9 cellular contexts compared by ENCODE assay signal in the genomic region with DNA sequence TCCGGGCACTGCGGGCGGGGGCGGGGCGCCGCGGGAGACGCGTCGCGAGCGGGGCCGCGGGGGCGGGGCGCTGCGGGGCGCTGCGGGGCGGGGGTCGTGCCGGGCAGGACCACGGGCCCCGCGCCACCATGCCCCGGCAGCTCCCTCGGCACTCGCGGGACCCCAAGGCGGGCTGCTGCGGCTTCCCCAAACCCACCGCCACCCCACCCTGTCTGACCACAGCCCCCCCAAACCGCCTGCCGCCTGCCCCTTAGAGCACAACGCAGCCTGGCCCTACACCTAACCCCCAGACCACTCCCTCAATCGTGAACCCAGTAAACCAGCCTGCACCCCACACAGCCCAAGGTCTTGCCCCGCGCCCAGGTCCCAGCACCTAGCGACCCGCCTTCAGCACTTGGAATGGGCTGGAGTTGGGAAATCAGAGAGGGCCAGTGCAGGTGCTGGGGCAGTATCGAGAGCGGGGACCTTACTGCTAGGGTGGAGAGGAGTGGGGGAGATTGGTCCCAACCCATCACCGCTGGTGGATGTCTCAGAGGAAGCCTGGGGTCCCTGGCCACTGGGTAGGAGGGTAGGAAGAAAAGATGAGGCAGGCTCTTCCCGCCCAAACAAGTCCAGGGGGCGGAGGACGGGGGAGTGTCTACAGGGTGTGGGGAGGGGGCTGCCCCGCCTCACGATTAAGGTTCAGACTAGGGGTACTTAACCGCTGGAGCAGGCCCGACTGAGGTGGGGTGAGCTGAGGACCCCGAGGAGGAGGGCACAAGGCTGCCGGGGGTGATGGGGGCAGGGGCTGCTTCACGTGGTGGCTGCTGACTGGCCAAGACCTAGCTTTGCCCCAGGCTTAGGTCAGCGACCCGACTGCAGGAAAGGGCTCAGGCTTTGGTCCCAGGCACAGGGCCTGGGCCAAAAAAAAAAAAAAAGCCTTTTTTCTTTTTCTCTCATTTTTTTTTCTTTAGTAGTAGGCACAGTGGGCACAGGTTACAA. TPM values are rescaled to one million over a fixed set of nuclear protein-coding genes. Genes with fewer than 3 reads are reported as not detected.
DNase-seq lines count a peak whose midpoint lies in the region; ATAC-seq, FAIRE-seq and TF ChIP-seq lines count a peak whose summit lies in the region.
"Had no signal": no experiment of that assay in that cellular context is flagged by ENCODE, and none has a peak within 500 bp of the region (broad histone marks: within the 10 kb centered on the region; RNA-seq: fewer than 3 reads in every experiment).

No MANE protein-coding gene starts in this region.

- CTCF ChIA-PET in SK-N-SH (lab: Yijun Ruan, JAX) = interaction anchor here (0.6 to 9.4 kb wide), 6 partner anchors 10 to 69 kb away, joined by 3 to 98 read pairs (median 6); a partner anchor contains a TSS
- CTCF ChIA-PET in endothelial cell of umbilical vein (lab: Charles Lee) = no interaction called here

- dilution Hi-C loops in endothelial cell of umbilical vein (cut with MboI; ENCODE audit: extremely low pct_ligation_motif_present, low sequenced_read_pairs) = no loop called here

- H3K4me1 ChIP-seq in SK-N-SH (ENCODE audit: control insufficient read depth in 1 of 2, insufficient read depth in 2 of 2, low read depth in 1 of 2, low read length in 1 of 2) = peaks cover 25 to 29% of the 10 kb centered on the region in 2 experiments; a peak in 3 of 4 replicates
- H3K4me1 ChIP-seq in endothelial cell of umbilical vein (ENCODE audit: control insufficient read depth, extremely low read depth, insufficient read depth, low read length) = peaks cover 20% of the 10 kb centered on the region

- ATAC-seq in naive thymus-derived CD8-positive, alpha-beta T cell = peak; percentile 15 to 39
- ATAC-seq in HG03159 (IDR thresholded peaks at IDR 0.05; ENCODE audit: unreplicated experiment) (no peak), HG02884 (IDR thresholded peaks at IDR 0.05; ENCODE audit: unreplicated experiment) (no peak)

- peak overlapping the region; percentile 77 for H3K4me2 ChIP-seq in SK-N-SH
- peak overlapping the region; percentile 51 for H3K4me2 ChIP-seq in endothelial cell of umbilical vein (ENCODE audit: insufficient read depth, low read length)

- no peak for TF ChIP-seq POLR2A in endothelial cell of umbilical vein (IDR thresholded peaks at IDR 0.05; ENCODE audit: low read depth, low read length)

- H4K20me1 ChIP-seq in SK-N-SH (ENCODE audit: insufficient read depth) (no peaks in the 10 kb centered on the region), endothelial cell of umbilical vein (replicated peaks; ENCODE audit: control insufficient read depth, extremely low read depth, insufficient read depth, low read length) (no peaks in the 10 kb centered on the region)

- FAIRE-seq in endothelial cell of umbilical vein (lab: Jason Lieb, UNC) = peak; percentile 21

- peaks cover 31 to 65% (median 64%) of the 10 kb centered on the region in 4 donors for H3K4me1 Mint-ChIP-seq in naive thymus-derived CD8-positive, alpha-beta T cell

- H3K4me3 Mint-ChIP-seq in naive thymus-derived CD8-positive, alpha-beta T cell = peak overlapping the region; percentile 85 to 94 (median 88)

- no TSS peak for BruUV-seq in endothelial cell of umbilical vein (replicated peaks; lab: Mats Ljungman, UMichigan)

- H3K27me3 Mint-ChIP-seq in naive thymus-derived CD8-positive, alpha-beta T cell = no peaks in the 10 kb centered on the region

- H3K27ac ChIP-seq in SK-N-SH (ENCODE audit: low read depth in 2 of 2, low read length in 1 of 2) (peak overlapping the region; percentile 66 to 79), endothelial cell of umbilical vein (ENCODE audit: insufficient read depth, low read depth, low read length) (peak overlapping the region; percentile 48)

- intact Hi-C loops in endothelial cell of umbilical vein (cut with micrococcal nuclease) = loop anchor here (1.0 kb wide), 1 partner anchor 10 kb away; no protein-coding TSS in a partner anchor

- peaks cover 38% of the 10 kb centered on the region for H3K79me2 ChIP-seq in SK-N-SH (ENCODE audit: insufficient read depth)
- peaks cover 20% of the 10 kb centered on the region for H3K79me2 ChIP-seq in endothelial cell of umbilical vein (ENCODE audit: control insufficient read depth, insufficient read depth, low read length)

- H3K27me3 ChIP-seq in SK-N-SH (ENCODE audit: insufficient read depth) (no peaks in the 10 kb centered on the region), endothelial cell of umbilical vein (ENCODE audit: control insufficient read depth in 2 of 2, insufficient read depth in 2 of 2, low read length in 2 of 2) (no peaks in the 10 kb centered on the region)

- 22% methylated on average over 20 of the region's 55 CpGs for WGBS in SK-N-SH (ENCODE audit: low lambda C conversion rate)

- peak overlapping the region; percentile 98 for H2AFZ ChIP-seq in SK-N-SH (ENCODE audit: low read depth)
- peak overlapping the region; percentile 91 for H2AFZ ChIP-seq in endothelial cell of umbilical vein (ENCODE audit: low read depth, low read length)

- no peak for TF ChIP-seq CTCF in SK-N-SH (IDR thresholded peaks at IDR 0.05)
- no peak for TF ChIP-seq CTCF in endothelial cell of umbilical vein (IDR thresholded peaks at IDR 0.05; ENCODE audit: extremely low read depth in 1 of 2, insufficient read depth in 1 of 2, low read depth in 1 of 2, low read length in 2 of 2)

- POLR2A ChIA-PET in SK-N-SH (lab: Yijun Ruan, JAX) (interaction anchor here (0.7 to 1.8 kb wide), 4 partner anchors 10 to 41 kb away, joined by 3 to 36 read pairs (median 4); no protein-coding TSS in a partner anchor), endothelial cell of umbilical vein (lab: Charles Lee) (interaction anchor here (1.9 kb wide), 1 partner anchor 10 kb away, joined by 8 read pairs; no protein-coding TSS in a partner anchor)
- POLR2A ChIA-PET in naive thymus-derived CD8-positive, alpha-beta T cell (lab: Charles Lee) = interaction anchor here (0.7 to 41.9 kb wide), 23 partner anchors 9 to 477 kb away, joined by 3 to 1171 read pairs (median 5); a partner anchor contains a TSS

- TF ChIP-seq EP300 in SK-N-SH (IDR thresholded peaks at IDR 0.05; ENCODE audit: borderline replicate concordance in 1 of 2, low read depth in 1 of 2, low read length in 1 of 2) = no peak

- H3K36me3 ChIP-seq in SK-N-SH (replicated peaks in 1 of 2; ENCODE audit: control insufficient read depth in 1 of 2, insufficient read depth in 2 of 2, low read length in 1 of 2) (peaks cover 9 to 23% of the 10 kb centered on the region in 2 experiments), endothelial cell of umbilical vein (ENCODE audit: control insufficient read depth in 2 of 2, extremely low read depth in 1 of 2, insufficient read depth in 2 of 2, low read length in 2 of 2) (peaks cover 2 to 7% of the 10 kb centered on the region in 2 experiments)

- H3K9me1 ChIP-seq in endothelial cell of umbilical vein (replicated peaks; ENCODE audit: control insufficient read depth, extremely low read depth, insufficient read depth, low read length) = no peaks in the 10 kb centered on the region

- no peaks in the 10 kb centered on the region for H3K9me3 Mint-ChIP-seq in naive thymus-derived CD8-positive, alpha-beta T cell

- H3K4me3 ChIP-seq in SK-N-SH (ENCODE audit: low read depth in 2 of 2, low read length in 1 of 2) = peak overlapping the region; percentile 64 to 88
- H3K4me3 ChIP-seq in endothelial cell of umbilical vein (replicated peaks in 1 of 3; ENCODE audit: insufficient read depth in 1 of 3, low read depth in 1 of 3, low read length in 3 of 3) = peak overlapping the region; percentile 3 to 99 (median 40)

- H3K9me2 ChIP-seq in SK-N-SH = no peaks in the 10 kb centered on the region

- peak overlapping the region; percentile 95 to 99 (median 98) for H3K27ac Mint-ChIP-seq in naive thymus-derived CD8-positive, alpha-beta T cell

- peak; percentile 38 for DNase-seq in stimulated activated CD4-positive, alpha-beta T cell treated with anti-CD3 and anti-CD28 coated beads, Interleukin-15, amount 100 ng/mL, for 24 hours
- DNase-seq in stimulated activated CD4-positive, alpha-beta T cell treated with anti-CD3 and anti-CD28 coated beads, Interleukin-12 subunit alpha, Interleukin-12 subunit beta, amount 100 ng/mL, for 4 hours = no peak
- DNase-seq in SK-N-SH = peak; percentile 93
- DNase-seq in endothelial cell of umbilical vein (ENCODE audit: low read depth, low spot score) = peak; percentile 29
- DNase-seq in naive thymus-derived CD8-positive, alpha-beta T cell = peak in 1 of 10 donors; percentile 67
- no peak for DNase-seq in SIG-M5 (lab: John Stamatoyannopoulos, UW)

- H3F3A ChIP-seq in SK-N-SH (replicated peaks; ENCODE audit: insufficient read depth) = peaks cover 41% of the 10 kb centered on the region

- peak overlapping the region; percentile 100 for H3K9ac ChIP-seq in SK-N-SH
- peak overlapping the region; percentile 99 for H3K9ac ChIP-seq in endothelial cell of umbilical vein (replicated peaks; ENCODE audit: extremely low read depth, insufficient read depth, low read length)

- no peaks in the 10 kb centered on the region for H3K9me3 ChIP-seq in SK-N-SH
- no peaks in the 10 kb centered on the region for H3K9me3 ChIP-seq in endothelial cell of umbilical vein (replicated peaks; ENCODE audit: control insufficient read depth, insufficient read depth, low read length)

- peaks cover 3 to 32% (median 14%) of the 10 kb centered on the region in 3 donors for H3K36me3 Mint-ChIP-seq in naive thymus-derived CD8-positive, alpha-beta T cell

- TF ChIP-seq RAD21 in SK-N-SH (IDR thresholded peaks at IDR 0.05; ENCODE audit: low read length) = no peak

RNA-seq across cellular contexts. Expression of a gene that starts 0.5 kb away (rescaled TPM):
- 42.0 and 43.4 TPM in 2 replicates for polyA plus RNA-seq in SK-N-SH (2012; rRNA removed)
- 39.1 and 45.5 TPM in 2 replicates for polyA plus RNA-seq in SK-N-SH (2012; cell fraction: cytosol; rRNA removed)
- polyA plus RNA-seq in SK-N-SH (2012; cell fraction: nucleus; rRNA removed) = 81.4 and 130 TPM in 2 replicates
- total RNA-seq in endothelial cell of umbilical vein = 31.7 and 35.9 TPM in 2 replicates
- 28.7 and 38.0 TPM in 2 replicates for polyA plus RNA-seq in endothelial cell of umbilical vein
- 28.5 and 29.9 TPM in 2 replicates for polyA plus RNA-seq in endothelial cell of umbilical vein (2011; cell fraction: cytosol; rRNA removed)
- 40.8 and 49.0 TPM in 2 replicates for polyA plus RNA-seq in endothelial cell of umbilical vein (2011; cell fraction: nucleus; rRNA removed)
- polyA plus RNA-seq in endothelial cell of umbilical vein (2012) = 26.6 and 29.8 TPM in 2 replicates
- polyA minus RNA-seq in endothelial cell of umbilical vein = 14.1 and 18.6 TPM in 2 replicates
- 4.8 TPM for polyA minus RNA-seq in endothelial cell of umbilical vein (2011; cell fraction: cytosol; rRNA and poly(A)+ RNA removed)
- polyA minus RNA-seq in endothelial cell of umbilical vein (2011; cell fraction: nucleus; rRNA and poly(A)+ RNA removed) = 12.2 and 14.6 TPM in 2 replicates
- total RNA-seq in naive thymus-derived CD8-positive, alpha-beta T cell = 100 to 1,000 TPM; 219 to 238 TPM
- polyA plus RNA-seq in naive thymus-derived CD8-positive, alpha-beta T cell = 10 to 100 TPM; 50.4 to 84.2 (median 64.4) TPM

RNA-seq across cellular contexts. Expression of a gene that starts 11.1 kb away (rescaled TPM):
- 32.7 and 56.8 TPM in 2 replicates for polyA plus RNA-seq in SK-N-SH (2012; rRNA removed)
- polyA plus RNA-seq in SK-N-SH (2012; cell fraction: cytosol; rRNA removed) = 2.7 and 4.0 TPM in 2 replicates
- polyA plus RNA-seq in SK-N-SH (2012; cell fraction: nucleus; rRNA removed) = 201 and 297 TPM in 2 replicates
- 32.1 and 36.5 TPM in 2 replicates for total RNA-seq in endothelial cell of umbilical vein
- 12.1 and 13.6 TPM in 2 replicates for polyA plus RNA-seq in endothelial cell of umbilical vein
- 4.5 and 8.9 TPM in 2 replicates for polyA plus RNA-seq in endothelial cell of umbilical vein (2011; cell fraction: cytosol; rRNA removed)
- 62.6 and 82.7 TPM in 2 replicates for polyA plus RNA-seq in endothelial cell of umbilical vein (2011; cell fraction: nucleus; rRNA removed)
- 11.4 and 13.3 TPM in 2 replicates for polyA plus RNA-seq in endothelial cell of umbilical vein (2012)
- polyA minus RNA-seq in endothelial cell of umbilical vein = 22.8 and 40.7 TPM in 2 replicates
- polyA minus RNA-seq in endothelial cell of umbilical vein (2011; cell fraction: cytosol; rRNA and poly(A)+ RNA removed) = 12.3 TPM
- polyA minus RNA-seq in endothelial cell of umbilical vein (2011; cell fraction: nucleus; rRNA and poly(A)+ RNA removed) = 49.0 and 77.9 TPM in 2 replicates
- 100 to 1,000 TPM; 148 to 153 TPM for total RNA-seq in naive thymus-derived CD8-positive, alpha-beta T cell
- 10 to 100 TPM in 2 of 3 donors, 1 to 10 TPM in 1; 6.1 to 11.4 (median 10.7) TPM for polyA plus RNA-seq in naive thymus-derived CD8-positive, alpha-beta T cell

RNA-seq across cellular contexts. Expression of a gene that starts 12.9 kb away (rescaled TPM):
- polyA plus RNA-seq in SK-N-SH (2012; rRNA removed) (18.6 and 19.2 TPM in 2 replicates), endothelial cell of umbilical vein (31.6 and 36.9 TPM in 2 replicates)
- polyA plus RNA-seq in SK-N-SH (2012; cell fraction: cytosol; rRNA removed) = 16.7 and 17.7 TPM in 2 replicates
- polyA plus RNA-seq in SK-N-SH (2012; cell fraction: nucleus; rRNA removed) = 16.7 and 21.4 TPM in 2 replicates
- total RNA-seq in endothelial cell of umbilical vein = 20.0 and 20.4 TPM in 2 replicates
- 19.7 and 20.9 TPM in 2 replicates for polyA plus RNA-seq in endothelial cell of umbilical vein (2011; cell fraction: cytosol; rRNA removed)
- polyA plus RNA-seq in endothelial cell of umbilical vein (2011; cell fraction: nucleus; rRNA removed) = 13.5 and 14.4 TPM in 2 replicates
- polyA plus RNA-seq in endothelial cell of umbilical vein (2012) = 15.9 and 18.3 TPM in 2 replicates
- polyA minus RNA-seq in endothelial cell of umbilical vein = 80.7 and 114 TPM in 2 replicates
- 29.3 TPM for polyA minus RNA-seq in endothelial cell of umbilical vein (2011; cell fraction: cytosol; rRNA and poly(A)+ RNA removed)
- 65.0 and 76.3 TPM in 2 replicates for polyA minus RNA-seq in endothelial cell of umbilical vein (2011; cell fraction: nucleus; rRNA and poly(A)+ RNA removed)
- 10 to 100 TPM; 17.2 to 19.4 TPM for total RNA-seq in naive thymus-derived CD8-positive, alpha-beta T cell
- 10 to 100 TPM; 36.4 to 55.3 (median 41.9) TPM for polyA plus RNA-seq in naive thymus-derived CD8-positive, alpha-beta T cell

RNA-seq across cellular contexts. Expression of a gene that starts 26.7 kb away (rescaled TPM):
- polyA plus RNA-seq in SK-N-SH (2012; rRNA removed) (3.7 and 4.3 TPM in 2 replicates), endothelial cell of umbilical vein (8.0 and 9.7 TPM in 2 replicates)
- 2.1 and 3.5 TPM in 2 replicates for polyA plus RNA-seq in SK-N-SH (2012; cell fraction: cytosol; rRNA removed)
- 2.9 and 3.5 TPM in 2 replicates for polyA plus RNA-seq in SK-N-SH (2012; cell fraction: nucleus; rRNA removed)
- total RNA-seq in endothelial cell of umbilical vein = 8.3 and 9.0 TPM in 2 replicates
- polyA plus RNA-seq in endothelial cell of umbilical vein (2011; cell fraction: cytosol; rRNA removed) = 4.8 and 6.6 TPM in 2 replicates
- polyA plus RNA-seq in endothelial cell of umbilical vein (2011; cell fraction: nucleus; rRNA removed) = 2.5 and 2.8 TPM in 2 replicates
- 3.7 and 4.4 TPM in 2 replicates for polyA plus RNA-seq in endothelial cell of umbilical vein (2012)
- polyA minus RNA-seq in endothelial cell of umbilical vein = 3.1 and 4.6 TPM in 2 replicates
- polyA minus RNA-seq in endothelial cell of umbilical vein (2011; cell fraction: cytosol; rRNA and poly(A)+ RNA removed) = 8.5 TPM
- 1.0 and 2.1 TPM in 2 replicates for polyA minus RNA-seq in endothelial cell of umbilical vein (2011; cell fraction: nucleus; rRNA and poly(A)+ RNA removed)
- total RNA-seq in naive thymus-derived CD8-positive, alpha-beta T cell = 10 to 100 TPM; 15.1 to 15.5 TPM
- 10 to 100 TPM; 16.1 to 22.6 (median 16.9) TPM for polyA plus RNA-seq in naive thymus-derived CD8-positive, alpha-beta T cell

RNA-seq across cellular contexts. Expression of a gene that starts 39.4 kb away (rescaled TPM):
- 0.71 and 1.2 TPM in 2 replicates for polyA plus RNA-seq in SK-N-SH (2012; rRNA removed)
- polyA plus RNA-seq in SK-N-SH (2012; cell fraction: cytosol; rRNA removed) = 0.42 and 0.67 TPM in 2 replicates
- polyA plus RNA-seq in SK-N-SH (2012; cell fraction: nucleus; rRNA removed) = 7.3 and 13.8 TPM in 2 replicates
- 0.51 TPM in 1 of 2 replicates, not detected in the other for total RNA-seq in endothelial cell of umbilical vein
- 0.19 and 0.33 TPM in 2 replicates for polyA plus RNA-seq in endothelial cell of umbilical vein
- not detected in 2 replicates for polyA plus RNA-seq in endothelial cell of umbilical vein (2011; cell fraction: cytosol; rRNA removed)
- polyA plus RNA-seq in endothelial cell of umbilical vein (2011; cell fraction: nucleus; rRNA removed) = 0.35 and 0.45 TPM in 2 replicates
- 0.50 and 0.56 TPM in 2 replicates for polyA plus RNA-seq in endothelial cell of umbilical vein (2012)
- not detected in 2 replicates for polyA minus RNA-seq in endothelial cell of umbilical vein
- 21.1 TPM for polyA minus RNA-seq in endothelial cell of umbilical vein (2011; cell fraction: cytosol; rRNA and poly(A)+ RNA removed)
- not detected in 2 replicates for polyA minus RNA-seq in endothelial cell of umbilical vein (2011; cell fraction: nucleus; rRNA and poly(A)+ RNA removed)
- under 1 TPM in 1 of 2 experiments, not detected in 1; 0.30 TPM for total RNA-seq in naive thymus-derived CD8-positive, alpha-beta T cell
- polyA plus RNA-seq in naive thymus-derived CD8-positive, alpha-beta T cell = not detected
- total RNA-seq: glomerular endothelial cell had no signal

Comparison
In these comparisons a context has a peak if more than half of its experiments do, and no peak if none do; other contexts are left out.
1. DNase-seq: peak in stimulated activated CD4-positive, alpha-beta T cell treated with anti-CD3 and anti-CD28 coated beads, Interleukin-15, amount 100 ng/mL, for 24 hours (single experiment), SK-N-SH (single experiment) and endothelial cell of umbilical vein (single experiment); none in stimulated activated CD4-positive, alpha-beta T cell treated with anti-CD3 and anti-CD28 coated beads, Interleukin-12 subunit alpha, Interleukin-12 subunit beta, amount 100 ng/mL, for 4 hours (single experiment) and SIG-M5 (single experiment).
2. ATAC-seq: peak in naive thymus-derived CD8-positive, alpha-beta T cell (2 of 2); none in HG03159 (single experiment) and HG02884 (single experiment).